In the genomic region with DNA sequence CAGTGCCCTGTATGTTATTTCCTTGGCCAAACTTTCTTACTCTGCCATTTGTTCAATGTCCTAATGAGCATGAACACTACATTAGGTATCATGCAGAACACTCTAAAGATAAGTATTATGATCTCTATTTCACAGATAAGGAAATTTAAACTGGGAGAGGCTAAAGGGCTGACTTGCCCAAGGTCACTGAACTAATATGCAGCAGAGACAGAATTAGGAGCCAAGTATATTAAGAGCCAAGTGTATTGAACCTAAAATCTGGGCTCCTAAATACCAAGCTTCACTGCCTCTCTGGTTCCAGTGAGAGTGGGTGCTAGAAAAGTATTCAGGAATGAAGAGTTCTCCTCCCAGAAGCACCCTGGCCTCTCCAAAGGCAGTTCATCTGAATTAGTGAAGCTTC, we compare ENCODE assay signal across 1 cellular context.
TF ChIP-seq lines count a peak whose summit lies in the region.

No MANE protein-coding gene starts in this region.

TF ChIP-seq in HepG2, 621 proteins besides CTCF, POLR2A, EP300 and RAD21:
- TF ChIP-seq ZNF629 (CRISPR knock-in tag; conservative IDR thresholded peaks at IDR 0.05), result no peak
TF ChIP-seq in HepG2: peak in this region for 0.
